8 cellular contexts compared by ENCODE assay signal in genomic region chr5:155004138-155004744, GRCh38. TPM values are rescaled to one million over a fixed set of nuclear protein-coding genes. Genes with fewer than 3 reads are reported as not detected.
DNase-seq lines count a peak whose midpoint lies in the region; ATAC-seq, FAIRE-seq and TF ChIP-seq lines count a peak whose summit lies in the region.

No MANE protein-coding gene starts in this region.

- TF ChIP-seq CTCF in D721Med (IDR thresholded peaks at IDR 0.05; ENCODE audit: insufficient read depth, missing control alignments), result peak; percentile 24
- TF ChIP-seq CTCF in liver (IDR thresholded peaks at IDR 0.05; ENCODE audit: low read depth, low read length, missing input control), result peak; percentile 38

- H3K27me3 Mint-ChIP-seq in activated naive CD8-positive, alpha-beta T cell treated with anti-CD3 and anti-CD28 coated beads for 36 hours, result peaks cover 31% of the 10 kb centered on the region

- no peaks in the 10 kb centered on the region for H3K4me1 Mint-ChIP-seq in activated naive CD8-positive, alpha-beta T cell treated with anti-CD3 and anti-CD28 coated beads for 36 hours

- no peaks in the 10 kb centered on the region for H3K27me3 ChIP-seq in liver (ENCODE audit: control insufficient read depth in 4 of 4, insufficient read depth in 4 of 4, low read length in 3 of 4)

- DNase-seq in D721Med (ENCODE audit: insufficient read length, low spot score), result no peak
- DNase-seq in activated naive CD8-positive, alpha-beta T cell treated with anti-CD3 and anti-CD28 coated beads for 36 hours, result peak; percentile 22
- DNase-seq in NCI-H2227 treated with DMSO at 0.1 percent for 48 hours (lab: John Stamatoyannopoulos, UW), result no peak
- DNase-seq in SW480 (ENCODE audit: low spot score), result no peak

- ATAC-seq in HG03442 (IDR thresholded peaks at IDR 0.05; ENCODE audit: unreplicated experiment) (peak; percentile 42), HG03139 (IDR thresholded peaks at IDR 0.05; ENCODE audit: unreplicated experiment) (no peak), GM18873 (IDR thresholded peaks at IDR 0.05; ENCODE audit: low FRiP score, unreplicated experiment) (no peak)

- H3K4me3 Mint-ChIP-seq in activated naive CD8-positive, alpha-beta T cell treated with anti-CD3 and anti-CD28 coated beads for 36 hours, result no peak overlapping the region

- H3K9me3 Mint-ChIP-seq in activated naive CD8-positive, alpha-beta T cell treated with anti-CD3 and anti-CD28 coated beads for 36 hours, result peaks cover 3% of the 10 kb centered on the region

- no peaks in the 10 kb centered on the region for H3K36me3 ChIP-seq in liver (ENCODE audit: control insufficient read depth in 4 of 4, insufficient read depth in 3 of 4, low read depth in 1 of 4, low read length in 3 of 4)

- H3K4me3 ChIP-seq in liver (ENCODE audit: low read depth in 1 of 3, low read length in 3 of 3), result no peak overlapping the region

- H3K9ac ChIP-seq in liver (ENCODE audit: low read depth in 1 of 2, low read length in 2 of 2), result no peak overlapping the region

- H3K9me3 ChIP-seq in liver (ENCODE audit: control insufficient read depth in 4 of 4, low read length in 3 of 4), result no peaks in the 10 kb centered on the region

- WGBS in liver, result 84% methylated on average over 11 of the region's 11 CpGs

- no peaks in the 10 kb centered on the region for H3K4me1 ChIP-seq in liver (ENCODE audit: control insufficient read depth in 4 of 4, insufficient read depth in 4 of 4, low read length in 3 of 4)

- H3K27ac Mint-ChIP-seq in activated naive CD8-positive, alpha-beta T cell treated with anti-CD3 and anti-CD28 coated beads for 36 hours, result no peak overlapping the region

- H3K27ac ChIP-seq in liver (ENCODE audit: low read depth in 1 of 2, low read length in 2 of 2), result no peak overlapping the region

- H3K36me3 Mint-ChIP-seq in activated naive CD8-positive, alpha-beta T cell treated with anti-CD3 and anti-CD28 coated beads for 36 hours, result no peaks in the 10 kb centered on the region

- TF ChIP-seq RAD21 in liver (IDR thresholded peaks at IDR 0.05), result peak; percentile 67 to 78

- no peak for FAIRE-seq in D721Med (lab: Jason Lieb, UNC)

TF ChIP-seq in liver, 16 proteins besides CTCF, POLR2A, EP300 and RAD21:
- TF ChIP-seq EGR1 (IDR thresholded peaks at IDR 0.05; ENCODE audit: low read depth in 2 of 2) (no peak), MAX (IDR thresholded peaks at IDR 0.05) (no peak), RXRA (IDR thresholded peaks at IDR 0.05) (no peak), HNF4G (IDR thresholded peaks at IDR 0.05) (no peak), FOXA2 (IDR thresholded peaks at IDR 0.05) (no peak), SP1 (IDR thresholded peaks at IDR 0.05) (no peak), JUND (IDR thresholded peaks at IDR 0.05) (no peak)
- TF ChIP-seq, protein P1, sequence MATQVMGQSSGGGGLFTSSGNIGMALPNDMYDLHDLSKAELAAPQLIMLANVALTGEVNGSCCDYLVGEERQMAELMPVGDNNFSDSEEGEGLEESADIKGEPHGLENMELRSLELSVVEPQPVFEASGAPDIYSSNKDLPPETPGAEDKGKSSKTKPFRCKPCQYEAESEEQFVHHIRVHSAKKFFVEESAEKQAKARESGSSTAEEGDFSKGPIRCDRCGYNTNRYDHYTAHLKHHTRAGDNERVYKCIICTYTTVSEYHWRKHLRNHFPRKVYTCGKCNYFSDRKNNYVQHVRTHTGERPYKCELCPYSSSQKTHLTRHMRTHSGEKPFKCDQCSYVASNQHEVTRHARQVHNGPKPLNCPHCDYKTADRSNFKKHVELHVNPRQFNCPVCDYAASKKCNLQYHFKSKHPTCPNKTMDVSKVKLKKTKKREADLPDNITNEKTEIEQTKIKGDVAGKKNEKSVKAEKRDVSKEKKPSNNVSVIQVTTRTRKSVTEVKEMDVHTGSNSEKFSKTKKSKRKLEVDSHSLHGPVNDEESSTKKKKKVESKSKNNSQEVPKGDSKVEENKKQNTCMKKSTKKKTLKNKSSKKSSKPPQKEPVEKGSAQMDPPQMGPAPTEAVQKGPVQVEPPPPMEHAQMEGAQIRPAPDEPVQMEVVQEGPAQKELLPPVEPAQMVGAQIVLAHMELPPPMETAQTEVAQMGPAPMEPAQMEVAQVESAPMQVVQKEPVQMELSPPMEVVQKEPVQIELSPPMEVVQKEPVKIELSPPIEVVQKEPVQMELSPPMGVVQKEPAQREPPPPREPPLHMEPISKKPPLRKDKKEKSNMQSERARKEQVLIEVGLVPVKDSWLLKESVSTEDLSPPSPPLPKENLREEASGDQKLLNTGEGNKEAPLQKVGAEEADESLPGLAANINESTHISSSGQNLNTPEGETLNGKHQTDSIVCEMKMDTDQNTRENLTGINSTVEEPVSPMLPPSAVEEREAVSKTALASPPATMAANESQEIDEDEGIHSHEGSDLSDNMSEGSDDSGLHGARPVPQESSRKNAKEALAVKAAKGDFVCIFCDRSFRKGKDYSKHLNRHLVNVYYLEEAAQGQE (IDR thresholded peaks at IDR 0.05), result no peak
TF ChIP-seq in liver: peak in this region for 0.

RNA-seq across cellular contexts. Expression of gene KIF4B, which starts 9.3 kb away (rescaled TPM):
- not detected for total RNA-seq in activated naive CD8-positive, alpha-beta T cell treated with anti-CD3 and anti-CD28 coated beads for 36 hours
- under 1 TPM; 0.05 to 0.17 TPM for total RNA-seq in liver
- polyA plus RNA-seq in liver, result not detected
